In genomic region chr11:131522851-131523250, GRCh38 we compare ENCODE assay signal across 22 cellular contexts.
"Had no signal": no experiment of that assay in that cellular context is flagged by ENCODE, and none has a peak within 500 bp of the region (broad histone marks: within the 10 kb centered on the region; RNA-seq: fewer than 3 reads in every experiment).

No MANE protein-coding gene starts in this region.

- H3K27ac ChIP-seq: epithelial cell of prostate, esophagus muscularis mucosa, gastrocnemius medialis, neutrophil, suprapubic skin, thyroid gland had no signal

- H3K27me3 Mint-ChIP-seq: dendritic cell treated with granulocyte-macrophage colony-stimulating factor and Interleukin-4, amounts not matched to agents 40 ng/mL and 50 ng/mL, for 4 days; effector memory CD8-positive, alpha-beta T cell had no signal

- H3K4me3 ChIP-seq: esophagus muscularis mucosa, gastrocnemius medialis, smooth muscle cell, suprapubic skin, thyroid gland had no signal

- FAIRE-seq: colon, keratinocyte, urothelium cell line had no signal

- DNase-seq: effector memory CD8-positive, alpha-beta T cell; gastrocnemius medialis; glutamatergic neuron; mesendoderm; naive thymus-derived CD4-positive, alpha-beta T cell; posterior cingulate gyrus; right cardiac atrium; stimulated activated CD4-positive, alpha-beta T cell treated with anti-CD3 and anti-CD28 coated beads, Interleukin-2, amount 100 ng/mL, for 48 hours; stimulated activated CD8-positive, alpha-beta memory T cell treated with anti-CD3 and anti-CD28 coated beads, Interleukin-4, amount 100 ng/mL, for 48 hours; stimulated activated naive CD8-positive, alpha-beta T cell treated with anti-CD3 and anti-CD28 coated beads, Interleukin-15, Interleukin-2, amounts not matched to agents 100 U/mL and 50 U/mL, for 24 hours; thyroid gland had no signal

- H3K4me1 ChIP-seq: esophagus muscularis mucosa, gastrocnemius medialis, suprapubic skin, thyroid gland had no signal

- H3K27me3 ChIP-seq: gastrocnemius medialis, thyroid gland had no signal

- H3K27ac Mint-ChIP-seq: dendritic cell treated with granulocyte-macrophage colony-stimulating factor and Interleukin-4, amounts not matched to agents 40 ng/mL and 50 ng/mL, for 4 days; effector memory CD8-positive, alpha-beta T cell; naive thymus-derived CD4-positive, alpha-beta T cell; stimulated activated effector memory CD8-positive, alpha-beta T cell treated with anti-CD3 and anti-CD28 coated beads, Interleukin-12 subunit alpha, Interleukin-12 subunit beta, amount 100 ng/mL, for 72 hours; type B pancreatic cell had no signal

- H3K4me2 ChIP-seq: smooth muscle cell had no signal

- H3K9me3 ChIP-seq: esophagus muscularis mucosa, gastrocnemius medialis, neutrophil, suprapubic skin, thyroid gland had no signal

- ATAC-seq: effector memory CD8-positive, alpha-beta T cell; gastrocnemius medialis; naive thymus-derived CD4-positive, alpha-beta T cell; right cardiac atrium; stimulated activated effector memory CD8-positive, alpha-beta T cell treated with anti-CD3 and anti-CD28 coated beads, Interleukin-12 subunit alpha, Interleukin-12 subunit beta, amount 100 ng/mL, for 72 hours; stimulated activated naive CD8-positive, alpha-beta T cell treated with anti-CD3 and anti-CD28 coated beads, Interleukin-15, Interleukin-2, amounts not matched to agents 100 U/mL and 50 U/mL, for 24 hours had no signal

- H3K36me3 Mint-ChIP-seq: naive thymus-derived CD4-positive, alpha-beta T cell; stimulated activated effector memory CD8-positive, alpha-beta T cell treated with anti-CD3 and anti-CD28 coated beads, Interleukin-12 subunit alpha, Interleukin-12 subunit beta, amount 100 ng/mL, for 72 hours; type B pancreatic cell had no signal

- H3K4me3 Mint-ChIP-seq: dendritic cell treated with granulocyte-macrophage colony-stimulating factor and Interleukin-4, amounts not matched to agents 40 ng/mL and 50 ng/mL, for 4 days; effector memory CD8-positive, alpha-beta T cell; naive thymus-derived CD4-positive, alpha-beta T cell; stimulated activated effector memory CD8-positive, alpha-beta T cell treated with anti-CD3 and anti-CD28 coated beads, Interleukin-12 subunit alpha, Interleukin-12 subunit beta, amount 100 ng/mL, for 72 hours; type B pancreatic cell had no signal

- H3K9me3 Mint-ChIP-seq: dendritic cell treated with granulocyte-macrophage colony-stimulating factor and Interleukin-4, amounts not matched to agents 40 ng/mL and 50 ng/mL, for 4 days; stimulated activated effector memory CD8-positive, alpha-beta T cell treated with anti-CD3 and anti-CD28 coated beads, Interleukin-12 subunit alpha, Interleukin-12 subunit beta, amount 100 ng/mL, for 72 hours; type B pancreatic cell had no signal

- H3K4me1 Mint-ChIP-seq: stimulated activated effector memory CD8-positive, alpha-beta T cell treated with anti-CD3 and anti-CD28 coated beads, Interleukin-12 subunit alpha, Interleukin-12 subunit beta, amount 100 ng/mL, for 72 hours had no signal

- H3K36me3 ChIP-seq: esophagus muscularis mucosa, gastrocnemius medialis, neutrophil, suprapubic skin, thyroid gland had no signal
